In genomic region chr1:3787347-3787710, GRCh38 we compare ENCODE assay signal across 14 cellular contexts. TPM values are rescaled to one million over a fixed set of nuclear protein-coding genes. Genes with fewer than 3 reads are reported as not detected.
A peak's percentile ranks its signal among the peaks of the same experiment; 100 is the strongest.
DNase-seq lines count a peak whose midpoint lies in the region; ATAC-seq lines count a peak whose summit lies in the region.
"Had no signal": no experiment of that assay in that cellular context is flagged by ENCODE, and none has a peak within 500 bp of the region (broad histone marks: within the 10 kb centered on the region; RNA-seq: fewer than 3 reads in every experiment).

No MANE protein-coding gene starts in this region.

- H3K27ac ChIP-seq in CD4-positive, CD25-positive, alpha-beta regulatory T cell (ENCODE audit: insufficient read depth, low read length, poor library complexity, severe bottlenecking), result no peak overlapping the region
- no peak overlapping the region for H3K27ac ChIP-seq in naive thymus-derived CD4-positive, alpha-beta T cell (ENCODE audit: low read depth, low read length)
- H3K27ac ChIP-seq: parathyroid adenoma had no signal

- CTCF ChIA-PET in naive thymus-derived CD4-positive, alpha-beta T cell (lab: Charles Lee), result no interaction called here

- H3K4me1 ChIP-seq in CD4-positive, CD25-positive, alpha-beta regulatory T cell (ENCODE audit: control insufficient read depth, insufficient read depth, low read length, poor library complexity, severe bottlenecking), result peaks cover 6% of the 10 kb centered on the region
- peaks cover 0 to 15% of the 10 kb centered on the region in 2 donors for H3K4me1 ChIP-seq in naive thymus-derived CD4-positive, alpha-beta T cell (ENCODE audit: control insufficient read depth in 2 of 2, insufficient read depth in 2 of 2, low read length in 2 of 2)
- H3K4me1 ChIP-seq: HAP-1, parathyroid adenoma had no signal

- H3K9me3 ChIP-seq in CD4-positive, CD25-positive, alpha-beta regulatory T cell (ENCODE audit: control insufficient read depth in 2 of 2, low read length in 2 of 2), result no peaks in the 10 kb centered on the region
- H3K9me3 ChIP-seq in naive thymus-derived CD4-positive, alpha-beta T cell (ENCODE audit: control insufficient read depth in 2 of 3, low read length in 3 of 3), result no peaks in the 10 kb centered on the region
- H3K9me3 ChIP-seq: HAP-1 had no signal

- no peak overlapping the region for H3K4me3 Mint-ChIP-seq in CD4-positive, CD25-positive, alpha-beta regulatory T cell
- H3K4me3 Mint-ChIP-seq in naive thymus-derived CD4-positive, alpha-beta T cell, result no peak overlapping the region

- H3K4me1 Mint-ChIP-seq in CD4-positive, CD25-positive, alpha-beta regulatory T cell, result peaks cover 0 to 17% (median 3%) of the 10 kb centered on the region in 4 donors
- H3K4me1 Mint-ChIP-seq in naive thymus-derived CD4-positive, alpha-beta T cell, result peaks cover 6 to 29% (median 15%) of the 10 kb centered on the region in 7 donors

- H3K27me3 Mint-ChIP-seq in CD4-positive, CD25-positive, alpha-beta regulatory T cell, result no peaks in the 10 kb centered on the region
- H3K27me3 Mint-ChIP-seq in naive thymus-derived CD4-positive, alpha-beta T cell, result no peaks in the 10 kb centered on the region

- H3K27me3 ChIP-seq in CD4-positive, CD25-positive, alpha-beta regulatory T cell (ENCODE audit: control insufficient read depth, insufficient read depth, low read length), result no peaks in the 10 kb centered on the region
- no peaks in the 10 kb centered on the region for H3K27me3 ChIP-seq in naive thymus-derived CD4-positive, alpha-beta T cell (ENCODE audit: control insufficient read depth in 2 of 2, insufficient read depth in 2 of 2, low read length in 2 of 2)

- no peak overlapping the region for H3K4me3 ChIP-seq in CD4-positive, CD25-positive, alpha-beta regulatory T cell (ENCODE audit: low read depth, low read length)
- H3K4me3 ChIP-seq in naive thymus-derived CD4-positive, alpha-beta T cell (ENCODE audit: low read length), result no peak overlapping the region
- H3K4me3 ChIP-seq: HAP-1 had no signal

- peaks cover 17% of the 10 kb centered on the region for H3K36me3 Mint-ChIP-seq in CD4-positive, CD25-positive, alpha-beta regulatory T cell
- H3K36me3 Mint-ChIP-seq in naive thymus-derived CD4-positive, alpha-beta T cell, result peaks cover 0 to 28% (median 5%) of the 10 kb centered on the region in 5 donors

- intact Hi-C loops in naive thymus-derived CD4-positive, alpha-beta T cell (cut with micrococcal nuclease), result no loop called here

- peak in 1 of 3 donors; percentile 26 for DNase-seq in CD4-positive, CD25-positive, alpha-beta regulatory T cell
- DNase-seq in activated CD8-positive, alpha-beta memory T cell treated with anti-CD3 and anti-CD28 coated beads, Interleukin-2, amount 50 U/mL, for 48 hours, result peak; percentile 75
- DNase-seq in naive thymus-derived CD4-positive, alpha-beta T cell, result peak in 1 of 9 donors; percentile 38
- DNase-seq in NCI-H187 (lab: John Stamatoyannopoulos, UW) (no peak), COLO668 (lab: John Stamatoyannopoulos, UW; ENCODE audit: unreplicated experiment) (no peak)
- DNase-seq: AML-193, mesendoderm, MV-4-11 had no signal

- H3K27ac Mint-ChIP-seq in CD4-positive, CD25-positive, alpha-beta regulatory T cell, result no peak overlapping the region
- H3K27ac Mint-ChIP-seq in naive thymus-derived CD4-positive, alpha-beta T cell, result peak overlapping the region in 2 of 9 donors; percentile 32 to 38

- H3K36me3 ChIP-seq in CD4-positive, CD25-positive, alpha-beta regulatory T cell (ENCODE audit: control insufficient read depth, insufficient read depth, low read length), result peaks cover 45% of the 10 kb centered on the region
- H3K36me3 ChIP-seq in naive thymus-derived CD4-positive, alpha-beta T cell (ENCODE audit: control insufficient read depth in 2 of 3, insufficient read depth in 3 of 3, low read length in 3 of 3), result peaks cover 0 to 88% (median 0%) of the 10 kb centered on the region in 3 experiments

- peak; percentile 58 for ATAC-seq in CD4-positive, CD25-positive, alpha-beta regulatory T cell (ENCODE audit: low read depth in 2 of 2)
- peak; percentile 57 for ATAC-seq in HG02610 (IDR thresholded peaks at IDR 0.05; ENCODE audit: unreplicated experiment)
- ATAC-seq in naive thymus-derived CD4-positive, alpha-beta T cell, result peak; percentile 71
- no peak for ATAC-seq in HG02642 (IDR thresholded peaks at IDR 0.05; ENCODE audit: poor library complexity, unreplicated experiment)
- no peak for ATAC-seq in GM21737 (IDR thresholded peaks at IDR 0.05; ENCODE audit: unreplicated experiment)

- POLR2A ChIA-PET in naive thymus-derived CD4-positive, alpha-beta T cell (lab: Charles Lee), result no interaction called here

- no peaks in the 10 kb centered on the region for H3K9me3 Mint-ChIP-seq in CD4-positive, CD25-positive, alpha-beta regulatory T cell
- H3K9me3 Mint-ChIP-seq in naive thymus-derived CD4-positive, alpha-beta T cell, result no peaks in the 10 kb centered on the region

RNA-seq across cellular contexts. Expression of gene LRRC47, which starts 9.0 kb away (rescaled TPM):
- 33.9 TPM for total RNA-seq in CD4-positive, CD25-positive, alpha-beta regulatory T cell
- polyA plus RNA-seq in CD4-positive, CD25-positive, alpha-beta regulatory T cell, result 10 to 100 TPM; 22.0 to 32.5 (median 25.7) TPM
- total RNA-seq in naive thymus-derived CD4-positive, alpha-beta T cell, result 10 to 100 TPM; 38.2 to 60.2 (median 43.9) TPM
- polyA plus RNA-seq in naive thymus-derived CD4-positive, alpha-beta T cell, result 10 to 100 TPM; 25.7 to 33.4 TPM

RNA-seq across cellular contexts. Expression of gene SMIM1, which starts 14.8 kb away (rescaled TPM):
- 0.81 TPM for total RNA-seq in CD4-positive, CD25-positive, alpha-beta regulatory T cell
- 1 to 10 TPM in 1 of 4 donors, under 1 TPM in 3; 0.62 to 1.2 (median 0.79) TPM for polyA plus RNA-seq in CD4-positive, CD25-positive, alpha-beta regulatory T cell
- 1 to 10 TPM in 4 of 5 experiments, under 1 TPM in 1; 0.58 to 4.3 (median 2.3) TPM for total RNA-seq in naive thymus-derived CD4-positive, alpha-beta T cell
- polyA plus RNA-seq in naive thymus-derived CD4-positive, alpha-beta T cell, result 1 to 10 TPM in 1 of 2 donors, under 1 TPM in 1; 0.75 to 3.0 TPM
- total RNA-seq: T-helper 1 cell treated with Interleukin-12 subunit alpha and Interleukin-12 subunit beta and Interleukin-4 antibody, amounts not matched to agents 30 ng/mL and 1 ng/mL, for 36 hours had no signal

RNA-seq across cellular contexts. Expression of gene CCDC27, which starts 35.1 kb away (rescaled TPM):
- not detected for total RNA-seq in CD4-positive, CD25-positive, alpha-beta regulatory T cell
- not detected for polyA plus RNA-seq in CD4-positive, CD25-positive, alpha-beta regulatory T cell
- total RNA-seq in naive thymus-derived CD4-positive, alpha-beta T cell, result not detected
- not detected for polyA plus RNA-seq in naive thymus-derived CD4-positive, alpha-beta T cell
- total RNA-seq: T-helper 1 cell treated with Interleukin-12 subunit alpha and Interleukin-12 subunit beta and Interleukin-4 antibody, amounts not matched to agents 30 ng/mL and 1 ng/mL, for 36 hours had no signal

Comparison
In these comparisons a context has a peak if more than half of its experiments do, and no peak if none do; other contexts are left out.
1. ATAC-seq: peak in CD4-positive, CD25-positive, alpha-beta regulatory T cell (2 of 2), HG02610 (single experiment) and naive thymus-derived CD4-positive, alpha-beta T cell (single experiment); none in HG02642 (single experiment) and GM21737 (single experiment).